30 cellular contexts compared by ENCODE assay signal in the genomic region with DNA sequence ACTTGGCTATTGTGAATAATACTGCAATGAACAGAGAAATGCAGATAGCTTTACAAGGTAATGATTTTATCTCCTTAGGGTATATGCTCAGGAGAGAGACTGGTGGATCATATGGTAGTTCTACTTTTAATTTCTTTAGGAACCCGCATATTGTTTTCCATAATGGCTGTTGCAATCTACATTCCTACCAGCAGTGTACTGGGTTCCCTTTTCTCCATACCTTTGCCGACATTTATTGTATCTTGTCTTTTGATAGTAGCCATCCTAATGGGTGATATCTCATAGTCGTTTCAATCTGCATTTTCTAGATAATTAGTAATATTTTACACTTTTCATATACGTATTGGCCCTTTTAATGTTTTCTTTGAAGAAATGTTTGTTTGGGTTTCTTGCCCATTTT.
DNase-seq lines count a peak whose midpoint lies in the region; ATAC-seq and TF ChIP-seq lines count a peak whose summit lies in the region.
"Had no signal": no experiment of that assay in that cellular context is flagged by ENCODE, and none has a peak within 500 bp of the region (broad histone marks: within the 10 kb centered on the region; RNA-seq: fewer than 3 reads in every experiment).

No MANE protein-coding gene starts in this region.

- no peak overlapping the region for H3K4me3 Mint-ChIP-seq in progenitor cell of endocrine pancreas (ENCODE audit: low read depth)
- H3K4me3 Mint-ChIP-seq in naive thymus-derived CD8-positive, alpha-beta T cell, result no peak overlapping the region
- H3K4me3 Mint-ChIP-seq in natural killer cell treated with Interleukin-12 subunit alpha and Interleukin-12 subunit beta and Interleukin-15 and Interleukin-18, amount 100 ng/mL, for 72 hours, result no peak overlapping the region
- H3K4me3 Mint-ChIP-seq: activated CD8-positive, alpha-beta T cell treated with anti-CD3 and anti-CD28 coated beads for 36 hours; activated T-helper 1 cell treated with anti-CD3 and anti-CD28 coated beads, Interleukin-12 subunit alpha, Interleukin-12 subunit beta, Interleukin-2, Interleukin-4 antibody, amounts not matched to agents 30 ng/mL and 10 ng/mL and 1 ng/mL, durations not matched to agents 14 hours and 24 hours and 36 hours; stimulated activated effector memory CD8-positive, alpha-beta T cell treated with anti-CD3 and anti-CD28 coated beads, Interleukin-12 subunit alpha, Interleukin-12 subunit beta, amount 100 ng/mL, for 72 hours; T-helper 2 cell treated with Interferon-gamma antibody and Interleukin-4, amounts not matched to agents 5 μg/mL and 100 μg/mL, for 36 hours had no signal

- H3K36me3 Mint-ChIP-seq in progenitor cell of endocrine pancreas (ENCODE audit: insufficient read depth), result no peaks in the 10 kb centered on the region
- no peaks in the 10 kb centered on the region for H3K36me3 Mint-ChIP-seq in naive thymus-derived CD8-positive, alpha-beta T cell
- H3K36me3 Mint-ChIP-seq in natural killer cell treated with Interleukin-12 subunit alpha and Interleukin-12 subunit beta and Interleukin-15 and Interleukin-18, amount 100 ng/mL, for 72 hours, result no peaks in the 10 kb centered on the region
- H3K36me3 Mint-ChIP-seq: stimulated activated effector memory CD8-positive, alpha-beta T cell treated with anti-CD3 and anti-CD28 coated beads, Interleukin-12 subunit alpha, Interleukin-12 subunit beta, amount 100 ng/mL, for 72 hours had no signal

- DNase-seq in H7 (peak; percentile 9), astrocyte of the spinal cord (ENCODE audit: low read depth, low spot score) (no peak), fibroblast of pulmonary artery (ENCODE audit: low read depth) (no peak), progenitor cell of endocrine pancreas (ENCODE audit: low spot score, unreplicated experiment) (no peak), D341Med (ENCODE audit: low spot score) (no peak)
- DNase-seq in naive thymus-derived CD8-positive, alpha-beta T cell, result no peak
- no peak for DNase-seq in natural killer cell treated with Interleukin-12 subunit alpha and Interleukin-12 subunit beta and Interleukin-15 and Interleukin-18, amount 100 ng/mL, for 72 hours (ENCODE audit: low spot score)
- DNase-seq: activated CD8-positive, alpha-beta memory T cell treated with anti-CD3 and anti-CD28 coated beads, Interleukin-2, amount 50 U/mL, for 48 hours; activated CD8-positive, alpha-beta T cell treated with anti-CD3 and anti-CD28 coated beads for 36 hours; activated naive CD4-positive, alpha-beta T cell treated with Interleukin-2 at 50 U/mL for 16 hours; body of pancreas; cerebellar nuclear complex; DMS79 treated with DMSO at 0.1 percent for 48 hours; dorsolateral prefrontal cortex; GF-D8; islet precursor cell; left ventricle myocardium inferior; mesenchymal stem cell; NCI-H1092 treated with DMSO at 0.1 percent for 48 hours; NCI-H1930; NCI-H524 treated with DMSO at 0.1 percent for 48 hours; NK-92 treated with Interleukin-12 subunit alpha and Interleukin-12 subunit beta, amount 100 ng/mL, for 24 hours; stimulated activated CD4-positive, alpha-beta T cell treated with anti-CD3 and anti-CD28 coated beads, Interleukin-15, amount 100 ng/mL, for 24 hours; transverse colon had no signal

- in situ Hi-C loops in astrocyte of the spinal cord (cut with HindIII; ENCODE audit: low sequenced_read_pairs), result no loop called here

- H3K27me3 ChIP-seq in H7 (ENCODE audit: control insufficient read depth, insufficient read depth, low read length), result no peaks in the 10 kb centered on the region
- H3K27me3 ChIP-seq: body of pancreas, transverse colon had no signal

- H3K4me1 Mint-ChIP-seq in progenitor cell of endocrine pancreas (ENCODE audit: low read depth), result peaks cover 3% of the 10 kb centered on the region
- H3K4me1 Mint-ChIP-seq in naive thymus-derived CD8-positive, alpha-beta T cell, result no peaks in the 10 kb centered on the region
- no peaks in the 10 kb centered on the region for H3K4me1 Mint-ChIP-seq in natural killer cell treated with Interleukin-12 subunit alpha and Interleukin-12 subunit beta and Interleukin-15 and Interleukin-18, amount 100 ng/mL, for 72 hours (ENCODE audit: low read depth in 2 of 2)
- H3K4me1 Mint-ChIP-seq: stimulated activated effector memory CD8-positive, alpha-beta T cell treated with anti-CD3 and anti-CD28 coated beads, Interleukin-12 subunit alpha, Interleukin-12 subunit beta, amount 100 ng/mL, for 72 hours had no signal

- no peak for ATAC-seq in naive thymus-derived CD8-positive, alpha-beta T cell
- no peak for ATAC-seq in natural killer cell treated with Interleukin-12 subunit alpha and Interleukin-12 subunit beta and Interleukin-15 and Interleukin-18, amount 100 ng/mL, for 72 hours
- ATAC-seq: activated CD8-positive, alpha-beta T cell treated with anti-CD3 and anti-CD28 coated beads for 36 hours; body of pancreas; K562; Right ventricle myocardium inferior; stimulated activated effector memory CD8-positive, alpha-beta T cell treated with anti-CD3 and anti-CD28 coated beads, Interleukin-12 subunit alpha, Interleukin-12 subunit beta, amount 100 ng/mL, for 72 hours had no signal

- H3K9me3 Mint-ChIP-seq in progenitor cell of endocrine pancreas (ENCODE audit: low read depth), result peaks cover 4% of the 10 kb centered on the region
- peaks cover 0 to 3% (median 0%) of the 10 kb centered on the region in 9 donors for H3K9me3 Mint-ChIP-seq in naive thymus-derived CD8-positive, alpha-beta T cell
- peaks cover 3% of the 10 kb centered on the region for H3K9me3 Mint-ChIP-seq in natural killer cell treated with Interleukin-12 subunit alpha and Interleukin-12 subunit beta and Interleukin-15 and Interleukin-18, amount 100 ng/mL, for 72 hours
- H3K9me3 Mint-ChIP-seq: activated CD8-positive, alpha-beta T cell treated with anti-CD3 and anti-CD28 coated beads for 36 hours; activated T-helper 1 cell treated with anti-CD3 and anti-CD28 coated beads, Interleukin-12 subunit alpha, Interleukin-12 subunit beta, Interleukin-2, Interleukin-4 antibody, amounts not matched to agents 30 ng/mL and 10 ng/mL and 1 ng/mL, durations not matched to agents 14 hours and 24 hours and 36 hours; stimulated activated effector memory CD8-positive, alpha-beta T cell treated with anti-CD3 and anti-CD28 coated beads, Interleukin-12 subunit alpha, Interleukin-12 subunit beta, amount 100 ng/mL, for 72 hours; T-helper 2 cell treated with Interferon-gamma antibody and Interleukin-4, amounts not matched to agents 5 μg/mL and 100 μg/mL, for 36 hours had no signal

- H3K27ac Mint-ChIP-seq in progenitor cell of endocrine pancreas, result no peak overlapping the region
- H3K27ac Mint-ChIP-seq in naive thymus-derived CD8-positive, alpha-beta T cell, result no peak overlapping the region
- no peak overlapping the region for H3K27ac Mint-ChIP-seq in natural killer cell treated with Interleukin-12 subunit alpha and Interleukin-12 subunit beta and Interleukin-15 and Interleukin-18, amount 100 ng/mL, for 72 hours
- H3K27ac Mint-ChIP-seq: activated CD8-positive, alpha-beta T cell treated with anti-CD3 and anti-CD28 coated beads for 36 hours; activated T-helper 1 cell treated with anti-CD3 and anti-CD28 coated beads, Interleukin-12 subunit alpha, Interleukin-12 subunit beta, Interleukin-2, Interleukin-4 antibody, amounts not matched to agents 30 ng/mL and 10 ng/mL and 1 ng/mL, durations not matched to agents 14 hours and 24 hours and 36 hours; stimulated activated effector memory CD8-positive, alpha-beta T cell treated with anti-CD3 and anti-CD28 coated beads, Interleukin-12 subunit alpha, Interleukin-12 subunit beta, amount 100 ng/mL, for 72 hours; T-helper 2 cell treated with Interferon-gamma antibody and Interleukin-4, amounts not matched to agents 5 μg/mL and 100 μg/mL, for 36 hours had no signal

- H3K36me3 ChIP-seq in H7 (replicated peaks; ENCODE audit: control insufficient read depth, insufficient read depth, low read length), result no peaks in the 10 kb centered on the region
- H3K36me3 ChIP-seq: left ventricle myocardium inferior, prostate gland, transverse colon had no signal

- peaks cover 11% of the 10 kb centered on the region for H3K27me3 Mint-ChIP-seq in progenitor cell of endocrine pancreas
- no peaks in the 10 kb centered on the region for H3K27me3 Mint-ChIP-seq in naive thymus-derived CD8-positive, alpha-beta T cell
- H3K27me3 Mint-ChIP-seq in natural killer cell treated with Interleukin-12 subunit alpha and Interleukin-12 subunit beta and Interleukin-15 and Interleukin-18, amount 100 ng/mL, for 72 hours, result peaks cover 7 to 12% of the 10 kb centered on the region in 2 donors
- H3K27me3 Mint-ChIP-seq: activated CD8-positive, alpha-beta T cell treated with anti-CD3 and anti-CD28 coated beads for 36 hours had no signal

- H3K4me3 ChIP-seq in H7 (ENCODE audit: insufficient read depth, low read depth, low read length), result no peak overlapping the region
- H3K4me3 ChIP-seq in astrocyte of the spinal cord (ENCODE audit: low read depth, low read length), result no peak overlapping the region
- no peak overlapping the region for H3K4me3 ChIP-seq in fibroblast of pulmonary artery (replicated peaks; ENCODE audit: low read depth, low read length)
- H3K4me3 ChIP-seq: body of pancreas, dorsolateral prefrontal cortex, K562, left ventricle myocardium inferior, prostate gland, transverse colon had no signal

- POLR2A ChIA-PET in naive thymus-derived CD8-positive, alpha-beta T cell (lab: Charles Lee), result no interaction called here

- peak; percentile 17 for TF ChIP-seq CTCF in astrocyte of the spinal cord (IDR thresholded peaks at IDR 0.05; ENCODE audit: low read depth, low read length)
- TF ChIP-seq CTCF in fibroblast of pulmonary artery (IDR thresholded peaks at IDR 0.05; ENCODE audit: low read length, missing control alignments), result peak; percentile 14
- peak; percentile 26 for TF ChIP-seq CTCF in progenitor cell of endocrine pancreas (IDR thresholded peaks at IDR 0.05; ENCODE audit: unreplicated experiment)
